ENCODE assay signal across 23 cellular contexts in the genomic region with DNA sequence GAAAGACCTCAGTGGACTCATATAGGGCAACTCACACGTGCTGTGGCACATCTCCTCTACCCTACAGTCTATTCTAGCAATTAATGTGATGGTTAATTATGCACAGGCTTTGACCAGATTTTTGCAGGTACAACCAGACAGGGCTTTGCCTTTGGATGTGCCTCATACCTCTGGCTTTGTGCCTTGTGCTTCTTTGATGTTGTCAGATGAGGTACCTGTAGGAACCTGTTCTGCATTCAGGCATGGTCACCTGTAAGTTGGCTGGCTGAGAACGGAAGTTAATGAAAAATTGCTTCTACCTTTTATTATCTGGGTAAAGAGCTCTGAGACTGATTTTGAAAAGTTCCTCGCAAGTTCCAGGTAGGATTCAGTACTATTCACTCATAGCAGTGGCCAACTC.
"Had no signal": no experiment of that assay in that cellular context is flagged by ENCODE, and none has a peak within 500 bp of the region (broad histone marks: within the 10 kb centered on the region; RNA-seq: fewer than 3 reads in every experiment).

No MANE protein-coding gene starts in this region.

- H3K4me1 ChIP-seq: colonic mucosa, gastrocnemius medialis, left lung, lower lobe of right lung had no signal

- H3K4me3 Mint-ChIP-seq: dendritic cell treated with granulocyte-macrophage colony-stimulating factor and Interleukin-4, amounts not matched to agents 40 ng/mL and 50 ng/mL, for 4 days; effector memory CD8-positive, alpha-beta T cell; endodermal cell; mesothelial cell of epicardium had no signal

- DNase-seq: colonic mucosa; cortex of kidney; effector CD8-positive, alpha-beta T cell; effector memory CD8-positive, alpha-beta T cell; endodermal cell; erythroblast; foreskin fibroblast; foreskin melanocyte; gastrocnemius medialis; glutamatergic neuron; head of caudate nucleus; heart right ventricle; hippocampal formation; left cardiac atrium; left lung; left ventricle myocardium superior; lower lobe of right lung; mesenchymal stem cell; mucosa of descending colon had no signal

- H3K36me3 ChIP-seq: colonic mucosa, esophagus muscularis mucosa, gastrocnemius medialis, heart right ventricle, left lung, lower lobe of right lung had no signal

- H3K27me3 Mint-ChIP-seq: dendritic cell treated with granulocyte-macrophage colony-stimulating factor and Interleukin-4, amounts not matched to agents 40 ng/mL and 50 ng/mL, for 4 days; effector memory CD8-positive, alpha-beta T cell had no signal

- H3K27ac ChIP-seq: colonic mucosa, epithelial cell of prostate, esophagus muscularis mucosa, gastrocnemius medialis, heart right ventricle, left lung, lower lobe of right lung had no signal

- ATAC-seq: effector memory CD8-positive, alpha-beta T cell; gastrocnemius medialis; heart right ventricle; left cardiac atrium; left lung; left ventricle myocardium superior; lower lobe of right lung; mucosa of descending colon had no signal

- H3K4me3 ChIP-seq: colonic mucosa, esophagus muscularis mucosa, gastrocnemius medialis, heart right ventricle, left lung, lower lobe of right lung, mucosa of descending colon had no signal

- H3K27me3 ChIP-seq: colonic mucosa, esophagus muscularis mucosa, gastrocnemius medialis, left lung had no signal

- H3K9me3 ChIP-seq: colonic mucosa, esophagus muscularis mucosa, gastrocnemius medialis, heart right ventricle, left lung, lower lobe of right lung, mucosa of descending colon had no signal

- H3K27ac Mint-ChIP-seq: dendritic cell treated with granulocyte-macrophage colony-stimulating factor and Interleukin-4, amounts not matched to agents 40 ng/mL and 50 ng/mL, for 4 days; effector memory CD8-positive, alpha-beta T cell; endodermal cell; mesothelial cell of epicardium had no signal

- H3K36me3 Mint-ChIP-seq: mesothelial cell of epicardium had no signal

- H3K9me3 Mint-ChIP-seq: dendritic cell treated with granulocyte-macrophage colony-stimulating factor and Interleukin-4, amounts not matched to agents 40 ng/mL and 50 ng/mL, for 4 days; endodermal cell had no signal
